8 cellular contexts compared by ENCODE assay signal in the genomic region with DNA sequence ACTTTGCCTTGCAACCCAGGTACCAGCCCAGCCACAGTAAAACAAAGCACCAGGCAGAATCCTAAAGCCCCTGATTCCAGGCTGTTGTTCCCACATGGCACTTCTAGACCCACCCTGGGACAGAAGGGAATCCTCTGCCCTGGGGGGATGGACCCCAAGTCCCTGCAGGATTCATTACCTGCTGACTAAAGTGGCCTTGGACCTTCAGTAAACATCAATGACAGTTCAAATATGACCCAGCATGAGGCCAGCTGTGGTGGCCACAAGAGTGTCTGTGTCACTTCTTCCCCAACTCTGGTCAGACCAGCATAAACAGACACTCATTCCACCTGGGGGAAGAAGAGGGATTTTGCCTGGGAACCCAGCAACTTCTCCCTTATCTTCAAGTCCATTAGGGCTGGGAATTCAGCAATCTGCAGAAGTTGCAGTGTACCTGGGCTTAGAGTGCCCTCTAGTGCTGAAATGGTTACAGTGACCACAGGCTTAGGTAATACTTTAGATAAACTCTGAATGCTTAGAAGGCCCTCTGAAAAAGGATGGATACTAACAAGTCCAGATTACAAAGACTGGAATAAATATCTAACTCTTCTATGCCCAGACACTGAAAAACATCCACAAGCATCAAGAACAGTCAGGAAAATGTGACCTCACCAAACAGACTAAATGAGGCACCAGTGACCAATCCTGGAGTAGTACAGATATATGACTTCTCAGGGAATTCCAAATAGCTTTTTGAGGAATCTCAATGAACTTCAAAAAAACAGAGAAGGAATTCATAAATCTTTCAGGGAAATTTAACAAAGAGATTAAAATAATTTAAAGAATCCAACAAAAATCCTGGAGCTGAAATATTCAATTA.
DNase-seq lines count a peak whose midpoint lies in the region; ATAC-seq and TF ChIP-seq lines count a peak whose summit lies in the region.

No MANE protein-coding gene starts in this region.

- peaks cover 30% of the 10 kb centered on the region for H3K36me3 Mint-ChIP-seq in CD8-positive, alpha-beta T cell
- H3K36me3 Mint-ChIP-seq in osteocyte (ENCODE audit: unreplicated experiment), result peaks cover 21% of the 10 kb centered on the region

- peak in 2 of 7 experiments; percentile 22 to 26 for DNase-seq in CD8-positive, alpha-beta T cell
- DNase-seq in NCI-H2107 (lab: John Stamatoyannopoulos, UW) (peak; percentile 18), WERI-Rb-1 (peak; percentile 65), fibroblast of the aortic adventitia (ENCODE audit: low read depth) (peak; percentile 86), osteocyte (ENCODE audit: extremely low spot score, unreplicated experiment) (no peak)
- no peak for DNase-seq in effector CD8-positive, alpha-beta T cell (lab: John Stamatoyannopoulos, UW)

- peak; percentile 42 for ATAC-seq in CD8-positive, alpha-beta T cell
- ATAC-seq in GM18861 (IDR thresholded peaks at IDR 0.05; ENCODE audit: unreplicated experiment), result peak; percentile 81
- ATAC-seq in HG03039 (IDR thresholded peaks at IDR 0.05; ENCODE audit: unreplicated experiment), result peak; percentile 70

- H3K27ac ChIP-seq in CD8-positive, alpha-beta T cell (ENCODE audit: low read depth, low read length), result no peak overlapping the region
- H3K27ac ChIP-seq in WERI-Rb-1, result no peak overlapping the region

- H3K9me3 ChIP-seq in CD8-positive, alpha-beta T cell (ENCODE audit: low read length), result no peaks in the 10 kb centered on the region
- H3K9me3 ChIP-seq in WERI-Rb-1 (ENCODE audit: severe bottlenecking), result no peaks in the 10 kb centered on the region

- H3K36me3 ChIP-seq in CD8-positive, alpha-beta T cell (ENCODE audit: insufficient read depth, low read length), result peaks cover 4% of the 10 kb centered on the region
- peaks cover 3% of the 10 kb centered on the region; the same call in 1 of the 2 replicates for H3K36me3 ChIP-seq in WERI-Rb-1

- H3K4me1 ChIP-seq in CD8-positive, alpha-beta T cell (ENCODE audit: insufficient read depth, low read length), result no peaks in the 10 kb centered on the region

- POLR2A ChIA-PET in CD8-positive, alpha-beta T cell (lab: Charles Lee), result no interaction called here

- no peaks in the 10 kb centered on the region for H3K27me3 Mint-ChIP-seq in CD8-positive, alpha-beta T cell (ENCODE audit: low read depth)
- H3K27me3 Mint-ChIP-seq in osteocyte (ENCODE audit: unreplicated experiment), result no peaks in the 10 kb centered on the region

- peak; percentile 57 for TF ChIP-seq CTCF in CD8-positive, alpha-beta T cell (IDR thresholded peaks at IDR 0.05)
- TF ChIP-seq CTCF in WERI-Rb-1 (IDR thresholded peaks at IDR 0.05; ENCODE audit: low read depth, low read length) (peak; percentile 76), fibroblast of the aortic adventitia (IDR thresholded peaks at IDR 0.05; ENCODE audit: insufficient read depth, low read length) (peak; percentile 91), osteocyte (IDR thresholded peaks at IDR 0.05) (peak; percentile 60)

- H3K9me3 Mint-ChIP-seq in CD8-positive, alpha-beta T cell, result peaks cover 3% of the 10 kb centered on the region
- H3K9me3 Mint-ChIP-seq in osteocyte (ENCODE audit: unreplicated experiment), result peaks cover 11% of the 10 kb centered on the region

- no peak overlapping the region for H3K4me3 Mint-ChIP-seq in CD8-positive, alpha-beta T cell
- H3K4me3 Mint-ChIP-seq in osteocyte (ENCODE audit: unreplicated experiment), result no peak overlapping the region

- H3K27ac Mint-ChIP-seq in CD8-positive, alpha-beta T cell, result no peak overlapping the region
- no peak overlapping the region for H3K27ac Mint-ChIP-seq in osteocyte (ENCODE audit: unreplicated experiment)

- no peaks in the 10 kb centered on the region for H3K27me3 ChIP-seq in CD8-positive, alpha-beta T cell (ENCODE audit: insufficient read depth, low read length)
- H3K27me3 ChIP-seq in WERI-Rb-1 (ENCODE audit: insufficient read depth, low read depth, severe bottlenecking), result no peaks in the 10 kb centered on the region

- CTCF ChIA-PET in CD8-positive, alpha-beta T cell (lab: Charles Lee), result interaction anchor here (0.6 to 2.2 kb wide), 4 partner anchors 9 to 348 kb away, joined by 3 to 10 read pairs (median 4); no protein-coding TSS in a partner anchor

- peaks cover 12% of the 10 kb centered on the region for H3K4me1 Mint-ChIP-seq in CD8-positive, alpha-beta T cell (ENCODE audit: low read depth)
- H3K4me1 Mint-ChIP-seq in osteocyte (ENCODE audit: unreplicated experiment), result no peaks in the 10 kb centered on the region

- no peak overlapping the region for H3K4me3 ChIP-seq in CD8-positive, alpha-beta T cell (ENCODE audit: low read depth, low read length)
- H3K4me3 ChIP-seq in WERI-Rb-1 (ENCODE audit: low read depth, low read length) (no peak overlapping the region), fibroblast of the aortic adventitia (ENCODE audit: low read depth, low read length) (no peak overlapping the region)

- intact Hi-C loops in CD8-positive, alpha-beta T cell (cut with DNase I, micrococcal nuclease), result loop anchor here in 1 of 2 experiments (1.0 to 2.0 kb wide), 2 partner anchors 348 to 1158 kb away; no protein-coding TSS in a partner anchor

Comparison
In these comparisons a context has a peak if more than half of its experiments do, and no peak if none do; other contexts are left out.
1. DNase-seq: peak in NCI-H2107 (single experiment), WERI-Rb-1 (single experiment) and fibroblast of the aortic adventitia (single experiment); none in osteocyte (single experiment) and effector CD8-positive, alpha-beta T cell (single experiment).
2. Peak in every context shown above with its lines, with median percentiles within 50 percentile points of each other: ATAC-seq and CTCF ChIP-seq.